In genomic region chr2:109229094-109229675, GRCh38 we compare ENCODE assay signal across 18 cellular contexts.
"Had no signal": no experiment of that assay in that cellular context is flagged by ENCODE, and none has a peak within 500 bp of the region (broad histone marks: within the 10 kb centered on the region; RNA-seq: fewer than 3 reads in every experiment).

No MANE protein-coding gene starts in this region.

- H3K9me3 ChIP-seq: adrenal gland, lower lobe of right lung, tibial nerve had no signal

- H3K27me3 ChIP-seq: adrenal gland, tibial nerve had no signal

- H3K4me3 Mint-ChIP-seq: dendritic cell treated with granulocyte-macrophage colony-stimulating factor and Interleukin-4, amounts not matched to agents 40 ng/mL and 50 ng/mL, for 4 days; nephron progenitor cell; stimulated activated naive CD8-positive, alpha-beta T cell treated with anti-CD3 and anti-CD28 coated beads, Interleukin-15, Interleukin-2, amounts not matched to agents 100 ng/mL and 50 ng/mL, for 24 hours had no signal

- H3K36me3 ChIP-seq: adrenal gland, lower lobe of right lung, tibial nerve had no signal

- H3K27ac ChIP-seq: adrenal gland, lower lobe of right lung, tibial nerve had no signal

- FAIRE-seq: islet of Langerhans, urothelium cell line had no signal

- H3K9me3 Mint-ChIP-seq: activated naive CD4-positive, alpha-beta T cell treated with anti-CD3 and anti-CD28 coated beads, Interleukin-2, amount 50 U/mL, for 72 hours; dendritic cell treated with granulocyte-macrophage colony-stimulating factor and Interleukin-4, amounts not matched to agents 40 ng/mL and 50 ng/mL, for 4 days; stimulated activated naive CD8-positive, alpha-beta T cell treated with anti-CD3 and anti-CD28 coated beads, Interleukin-15, Interleukin-2, amounts not matched to agents 100 ng/mL and 50 ng/mL, for 24 hours had no signal

- ATAC-seq: activated CD4-positive, CD25-positive, alpha-beta regulatory T cell treated with anti-CD3 and anti-CD28 coated beads, Interleukin-2, amount 50 U/mL, for 24 hours; activated naive CD4-positive, alpha-beta T cell treated with anti-CD3 and anti-CD28 coated beads, Interleukin-2, amount 50 U/mL, for 72 hours; left cardiac atrium; lower lobe of right lung had no signal

- H3K27me3 Mint-ChIP-seq: dendritic cell treated with granulocyte-macrophage colony-stimulating factor and Interleukin-4, amounts not matched to agents 40 ng/mL and 50 ng/mL, for 4 days had no signal

- H3K36me3 Mint-ChIP-seq: activated naive CD4-positive, alpha-beta T cell treated with anti-CD3 and anti-CD28 coated beads, Interleukin-2, amount 50 U/mL, for 72 hours had no signal

- H3K4me3 ChIP-seq: adrenal gland, lower lobe of right lung, tibial nerve had no signal

- H3K27ac Mint-ChIP-seq: activated naive CD4-positive, alpha-beta T cell treated with anti-CD3 and anti-CD28 coated beads, Interleukin-2, amount 50 U/mL, for 72 hours; dendritic cell treated with granulocyte-macrophage colony-stimulating factor and Interleukin-4, amounts not matched to agents 40 ng/mL and 50 ng/mL, for 4 days; nephron progenitor cell; stimulated activated naive CD8-positive, alpha-beta T cell treated with anti-CD3 and anti-CD28 coated beads, Interleukin-15, Interleukin-2, amounts not matched to agents 100 ng/mL and 50 ng/mL, for 24 hours had no signal

- DNase-seq: activated CD4-positive, alpha-beta T cell treated with anti-CD3 and anti-CD28 coated beads, Interleukin-2, amount 50 U/mL, for 1 hour; activated CD8-positive, alpha-beta memory T cell treated with anti-CD3 and anti-CD28 coated beads for 24 hours; activated gamma-delta T cell treated with Interleukin-2 at 50 U/mL for 16 hours; effector CD8-positive, alpha-beta T cell; left cardiac atrium; lower lobe of right lung; nephron progenitor cell; occipital lobe; retina; T1000 had no signal
